Comparison of ENCODE assay signal across 8 cellular contexts in genomic region chr1:225651872-225652725, GRCh38. TPM values are rescaled to one million over a fixed set of nuclear protein-coding genes. Genes with fewer than 3 reads are reported as not detected.
DNase-seq lines count a peak whose midpoint lies in the region; ATAC-seq and TF ChIP-seq lines count a peak whose summit lies in the region.

No MANE protein-coding gene starts in this region.

- POLR2A ChIA-PET in WTC11 (lab: Charles Lee), result interaction anchor here (0.7 to 1.9 kb wide), 11 partner anchors 10 to 410 kb away, joined by 3 to 9 read pairs (median 3); partner anchors contain the start of genes H3-3A and SRP9

- H3K36me3 Mint-ChIP-seq in WTC11, result peaks cover 5% of the 10 kb centered on the region; the same call in 1 of the 2 replicates

- no peaks in the 10 kb centered on the region for H3K27me3 ChIP-seq in ovary

- H3K9me3 Mint-ChIP-seq in WTC11, result no peaks in the 10 kb centered on the region

- peaks cover 7% of the 10 kb centered on the region for H3K4me1 ChIP-seq in ovary (ENCODE audit: insufficient read depth)

- H3K4me1 Mint-ChIP-seq in WTC11, result peaks cover 53% of the 10 kb centered on the region

- H3K4me3 ChIP-seq in ovary, result peak overlapping the region; percentile 94

- H3K9me3 ChIP-seq in ovary, result no peaks in the 10 kb centered on the region

- 0 to 1% (median 1%) methylated on average over 44 to 45 of the region's 45 CpGs for WGBS in ovary, 3 donors

- no peaks in the 10 kb centered on the region for H3K36me3 ChIP-seq in ovary

- CTCF ChIA-PET in WTC11 (lab: Charles Lee), result interaction anchor here (0.9 to 2.4 kb wide), 8 partner anchors 95 to 549 kb away, joined by 3 to 10 read pairs (median 4); partner anchors contain the start of genes H3-3A and SRP9

- H3K27ac ChIP-seq in ovary, result peak overlapping the region; percentile 96 to 99

- intact Hi-C loops in ovary (cut with DNase I), result loop anchor here (5.0 to 10.0 kb wide), 5 partner anchors 87 to 410 kb away; partner anchors contain the start of gene H3-3A (in 1 of the 4)

- TF ChIP-seq EP300 in ovary (IDR thresholded peaks at IDR 0.05), result no peak

- DNase-seq in DMS79 (lab: John Stamatoyannopoulos, UW) (peak; percentile 35), LHCN-M2 (ENCODE audit: low read depth) (peak; percentile 63), WTC11 (ENCODE audit: low spot score) (peak; percentile 30), glomerular visceral epithelial cell (ENCODE audit: extremely low spot score) (peak; percentile 57), ovary (peak in 3 of 5 donors; percentile 39 to 56 (median 50)), NOMO-1 treated with DMSO at 0.1 percent for 48 hours (lab: John Stamatoyannopoulos, UW; ENCODE audit: unreplicated experiment) (no peak)

- H3K27ac Mint-ChIP-seq in WTC11, result peak overlapping the region; percentile 98

- ATAC-seq in WTC11, result peak; percentile 5
- no peak for ATAC-seq in HG02798 (IDR thresholded peaks at IDR 0.05; ENCODE audit: poor library complexity, unreplicated experiment)
- ATAC-seq in GM21447 (IDR thresholded peaks at IDR 0.05; ENCODE audit: unreplicated experiment), result no peak

- no peak for TF ChIP-seq CTCF in WTC11 (IDR thresholded peaks at IDR 0.05)
- no peak for TF ChIP-seq CTCF in ovary (IDR thresholded peaks at IDR 0.05)

- TF ChIP-seq POLR2A in ovary (IDR thresholded peaks at IDR 0.05), result no peak

- H3K27me3 Mint-ChIP-seq in WTC11 (ENCODE audit: low read depth), result no peaks in the 10 kb centered on the region

- peak overlapping the region; percentile 93 for H3K4me3 Mint-ChIP-seq in WTC11

TF ChIP-seq in WTC11, 78 proteins besides CTCF, POLR2A, EP300 and RAD21:
- TF ChIP-seq E2F5 (CRISPR knock-in tag; IDR thresholded peaks at IDR 0.05), result peak; percentile 50; the same call in 1 of the 2 replicates
- TF ChIP-seq HMGXB4 (CRISPR knock-in tag; IDR thresholded peaks at IDR 0.05), result peak; percentile 89; the same call in 1 of the 2 replicates
- no peak for TF ChIP-seq ZNF281 (CRISPR knock-in tag; IDR thresholded peaks at IDR 0.05)

RNA-seq across cellular contexts. Expression of gene ENAH, which starts 0.8 kb away (rescaled TPM):
- total RNA-seq in LHCN-M2 (2014; rRNA removed) (82.4 and 91.8 TPM in 2 replicates), WTC11 (2021) (223 to 229 TPM (median 227 TPM) in 3 replicates), ovary (100 to 1,000 TPM in 1 of 7 donors, 10 to 100 TPM in 6; 33.4 to 112 (median 88.6) TPM)
- 58.3 TPM for polyA plus RNA-seq in LHCN-M2 (2012)
- 100 to 1,000 TPM in 1 of 2 donors, 10 to 100 TPM in 1; 40.1 to 137 TPM for polyA plus RNA-seq in ovary
